Comparison of ENCODE assay signal across 1 cellular context in genomic region chr10:96266118-96266770, GRCh38.
TF ChIP-seq lines count a peak whose summit lies in the region.

No MANE protein-coding gene starts in this region.

TF ChIP-seq in H1, 55 proteins besides CTCF, POLR2A, EP300 and RAD21:
- no peak for TF ChIP-seq CBX8 (IDR thresholded peaks at IDR 0.05; ENCODE audit: borderline replicate concordance, low read depth, low read length)
- TF ChIP-seq EGR1 (IDR thresholded peaks at IDR 0.05; ENCODE audit: borderline replicate concordance, low read depth, low read length), result no peak
- TF ChIP-seq NRF1 (IDR thresholded peaks at IDR 0.05; ENCODE audit: low read depth, low read length), result no peak
- TF ChIP-seq HDAC6 (IDR thresholded peaks at IDR 0.05; ENCODE audit: low read depth, low read length), result no peak
- TF ChIP-seq CHD1 (IDR thresholded peaks at IDR 0.05; ENCODE audit: low read depth, low read length), result no peak
- no peak for TF ChIP-seq HDAC2 (IDR thresholded peaks at IDR 0.05; ENCODE audit: borderline replicate concordance in 1 of 2, low read depth in 2 of 2, low read length in 2 of 2)
- TF ChIP-seq KDM1A (IDR thresholded peaks at IDR 0.05; ENCODE audit: borderline replicate concordance, low read length), result no peak
- no peak for TF ChIP-seq TCF12 (IDR thresholded peaks at IDR 0.05; ENCODE audit: low read depth, low read length)
- TF ChIP-seq SP4 (IDR thresholded peaks at IDR 0.05; ENCODE audit: low read length), result no peak
- no peak for TF ChIP-seq ZNF274 (IDR thresholded peaks at IDR 0.05; ENCODE audit: borderline replicate concordance, extremely low read depth, low read length)
- TF ChIP-seq FOSL1 (IDR thresholded peaks at IDR 0.05; ENCODE audit: insufficient read depth, low read depth, low read length), result no peak
- TF ChIP-seq KDM4A (IDR thresholded peaks at IDR 0.05; ENCODE audit: low read depth, low read length, severe bottlenecking), result no peak
